ENCODE assay signal across 1 cellular context in the genomic region with DNA sequence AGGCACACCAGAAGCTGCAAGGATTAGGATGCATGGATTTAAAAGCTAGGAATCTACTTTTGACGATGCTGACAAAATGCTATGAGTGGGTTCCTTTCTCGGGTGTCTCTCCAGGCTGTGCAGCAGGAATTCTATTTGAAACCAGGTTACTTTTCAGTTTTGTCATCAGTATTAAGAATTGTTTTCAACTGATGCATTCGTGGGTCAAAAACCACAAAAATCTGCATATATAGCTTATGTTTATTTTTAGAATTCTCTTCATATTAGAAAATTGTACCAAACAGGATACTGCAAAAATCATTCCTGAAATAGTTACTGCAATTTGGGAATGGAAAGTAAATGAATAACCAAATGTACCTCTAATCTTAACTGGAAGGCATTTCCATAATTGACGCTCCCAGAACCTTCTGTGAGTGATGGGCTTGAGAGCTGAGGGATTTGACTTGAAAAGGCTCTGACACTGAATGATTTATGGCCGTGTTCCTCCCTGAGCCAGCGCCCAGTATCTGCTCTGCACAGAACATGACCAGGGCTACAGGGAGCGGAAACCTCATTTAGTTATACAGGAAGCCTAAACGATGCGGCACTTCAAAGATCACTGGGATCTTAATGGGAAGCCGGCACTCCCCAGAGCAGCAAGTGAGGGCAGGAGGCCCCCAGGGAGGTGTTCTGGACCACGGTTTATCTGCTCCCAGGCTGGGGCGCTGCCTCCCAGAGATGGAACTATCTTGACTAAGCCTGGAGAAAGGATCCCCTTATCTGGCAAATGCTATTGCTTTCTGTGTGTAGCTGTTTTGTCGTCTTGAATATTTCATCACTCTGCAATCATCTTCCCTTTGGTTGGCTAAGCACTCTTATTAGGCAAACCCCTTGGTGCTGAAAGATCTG.
TF ChIP-seq lines count a peak whose summit lies in the region.

No MANE protein-coding gene starts in this region.

TF ChIP-seq in K562, 482 proteins besides CTCF, POLR2A, EP300 and RAD21 (continued from another document and continues in another):
- TF ChIP-seq, protein P1, sequence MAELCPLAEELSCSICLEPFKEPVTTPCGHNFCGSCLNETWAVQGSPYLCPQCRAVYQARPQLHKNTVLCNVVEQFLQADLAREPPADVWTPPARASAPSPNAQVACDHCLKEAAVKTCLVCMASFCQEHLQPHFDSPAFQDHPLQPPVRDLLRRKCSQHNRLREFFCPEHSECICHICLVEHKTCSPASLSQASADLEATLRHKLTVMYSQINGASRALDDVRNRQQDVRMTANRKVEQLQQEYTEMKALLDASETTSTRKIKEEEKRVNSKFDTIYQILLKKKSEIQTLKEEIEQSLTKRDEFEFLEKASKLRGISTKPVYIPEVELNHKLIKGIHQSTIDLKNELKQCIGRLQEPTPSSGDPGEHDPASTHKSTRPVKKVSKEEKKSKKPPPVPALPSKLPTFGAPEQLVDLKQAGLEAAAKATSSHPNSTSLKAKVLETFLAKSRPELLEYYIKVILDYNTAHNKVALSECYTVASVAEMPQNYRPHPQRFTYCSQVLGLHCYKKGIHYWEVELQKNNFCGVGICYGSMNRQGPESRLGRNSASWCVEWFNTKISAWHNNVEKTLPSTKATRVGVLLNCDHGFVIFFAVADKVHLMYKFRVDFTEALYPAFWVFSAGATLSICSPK (IDR thresholded peaks at IDR 0.05; ENCODE audit: borderline replicate concordance) = no peak
- TF ChIP-seq HNRNPLL (IDR thresholded peaks at IDR 0.05; ENCODE audit: low read depth, low read length, poor library complexity, severe bottlenecking) (peak; percentile 53), FOXK2 (conservative IDR thresholded peaks at IDR 0.05 in 1 of 2, IDR thresholded peaks at IDR 0.05 in 1 of 2; ENCODE audit: low read depth in 2 of 2) (0 out of 4 replicates have a peak, but pooled peaks of 1 of the 2 experiments have one; percentile 36), ZNF124 (CRISPR knock-in tag; IDR thresholded peaks at IDR 0.05) (no peak), ZNF134 (CRISPR knock-in tag; conservative IDR thresholded peaks at IDR 0.05) (no peak), SMARCC2 (IDR thresholded peaks at IDR 0.05; ENCODE audit: low read depth) (peak; percentile 46; the same call in 1 of the 2 replicates), HMG20B (CRISPR knock-in tag; IDR thresholded peaks at IDR 0.05) (no peak), ILK (tag; IDR thresholded peaks at IDR 0.05; ENCODE audit: borderline replicate concordance, low read depth) (no peak), STAT5B (CRISPR knock-in tag; IDR thresholded peaks at IDR 0.05) (no peak), CBX2 (IDR thresholded peaks at IDR 0.05; ENCODE audit: insufficient read depth, low read length, poor library complexity, severe bottlenecking) (no peak), ZNF253 (CRISPR knock-in tag; conservative IDR thresholded peaks at IDR 0.05) (no peak), HDAC1 (IDR thresholded peaks at IDR 0.05) (peak in 1 of 2 experiments; percentile 65; a peak in 1 of 4 replicates), ELF1 (tag; IDR thresholded peaks at IDR 0.05) (no peak), ZNF717 (CRISPR knock-in tag; IDR thresholded peaks at IDR 0.05) (no peak), YBX1 (IDR thresholded peaks at IDR 0.05) (no peak), MCM2 (IDR thresholded peaks at IDR 0.05; ENCODE audit: low read depth) (no peak), CXXC5 (CRISPR knock-in tag; IDR thresholded peaks at IDR 0.05) (peak; percentile 78), MYBL2 (IDR thresholded peaks at IDR 0.05; ENCODE audit: low read depth) (no peak), MYBL2 (CRISPR knock-in tag; IDR thresholded peaks at IDR 0.05; ENCODE audit: borderline replicate concordance) (no peak), ZC3H11A (IDR thresholded peaks at IDR 0.05; ENCODE audit: low read depth, low read length) (no peak)
- TF ChIP-seq, protein P2, sequence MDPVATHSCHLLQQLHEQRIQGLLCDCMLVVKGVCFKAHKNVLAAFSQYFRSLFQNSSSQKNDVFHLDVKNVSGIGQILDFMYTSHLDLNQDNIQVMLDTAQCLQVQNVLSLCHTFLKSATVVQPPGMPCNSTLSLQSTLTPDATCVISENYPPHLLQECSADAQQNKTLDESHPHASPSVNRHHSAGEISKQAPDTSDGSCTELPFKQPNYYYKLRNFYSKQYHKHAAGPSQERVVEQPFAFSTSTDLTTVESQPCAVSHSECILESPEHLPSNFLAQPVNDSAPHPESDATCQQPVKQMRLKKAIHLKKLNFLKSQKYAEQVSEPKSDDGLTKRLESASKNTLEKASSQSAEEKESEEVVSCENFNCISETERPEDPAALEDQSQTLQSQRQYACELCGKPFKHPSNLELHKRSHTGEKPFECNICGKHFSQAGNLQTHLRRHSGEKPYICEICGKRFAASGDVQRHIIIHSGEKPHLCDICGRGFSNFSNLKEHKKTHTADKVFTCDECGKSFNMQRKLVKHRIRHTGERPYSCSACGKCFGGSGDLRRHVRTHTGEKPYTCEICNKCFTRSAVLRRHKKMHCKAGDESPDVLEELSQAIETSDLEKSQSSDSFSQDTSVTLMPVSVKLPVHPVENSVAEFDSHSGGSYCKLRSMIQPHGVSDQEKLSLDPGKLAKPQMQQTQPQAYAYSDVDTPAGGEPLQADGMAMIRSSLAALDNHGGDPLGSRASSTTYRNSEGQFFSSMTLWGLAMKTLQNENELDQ (CRISPR knock-in tag; IDR thresholded peaks at IDR 0.05; ENCODE audit: borderline replicate concordance) = no peak
- TF ChIP-seq, protein P3, sequence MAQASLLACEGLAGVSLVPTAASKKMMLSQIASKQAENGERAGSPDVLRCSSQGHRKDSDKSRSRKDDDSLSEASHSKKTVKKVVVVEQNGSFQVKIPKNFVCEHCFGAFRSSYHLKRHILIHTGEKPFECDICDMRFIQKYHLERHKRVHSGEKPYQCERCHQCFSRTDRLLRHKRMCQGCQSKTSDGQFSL (CRISPR knock-in tag; IDR thresholded peaks at IDR 0.05) = no peak
- TF ChIP-seq, protein P3 (tag; IDR thresholded peaks at IDR 0.05) = no peak
- TF ChIP-seq, protein P4, sequence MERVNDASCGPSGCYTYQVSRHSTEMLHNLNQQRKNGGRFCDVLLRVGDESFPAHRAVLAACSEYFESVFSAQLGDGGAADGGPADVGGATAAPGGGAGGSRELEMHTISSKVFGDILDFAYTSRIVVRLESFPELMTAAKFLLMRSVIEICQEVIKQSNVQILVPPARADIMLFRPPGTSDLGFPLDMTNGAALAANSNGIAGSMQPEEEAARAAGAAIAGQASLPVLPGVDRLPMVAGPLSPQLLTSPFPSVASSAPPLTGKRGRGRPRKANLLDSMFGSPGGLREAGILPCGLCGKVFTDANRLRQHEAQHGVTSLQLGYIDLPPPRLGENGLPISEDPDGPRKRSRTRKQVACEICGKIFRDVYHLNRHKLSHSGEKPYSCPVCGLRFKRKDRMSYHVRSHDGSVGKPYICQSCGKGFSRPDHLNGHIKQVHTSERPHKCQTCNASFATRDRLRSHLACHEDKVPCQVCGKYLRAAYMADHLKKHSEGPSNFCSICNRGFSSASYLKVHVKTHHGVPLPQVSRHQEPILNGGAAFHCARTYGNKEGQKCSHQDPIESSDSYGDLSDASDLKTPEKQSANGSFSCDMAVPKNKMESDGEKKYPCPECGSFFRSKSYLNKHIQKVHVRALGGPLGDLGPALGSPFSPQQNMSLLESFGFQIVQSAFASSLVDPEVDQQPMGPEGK (CRISPR knock-in tag; IDR thresholded peaks at IDR 0.05; ENCODE audit: borderline replicate concordance) = no peak
- TF ChIP-seq, protein P5, sequence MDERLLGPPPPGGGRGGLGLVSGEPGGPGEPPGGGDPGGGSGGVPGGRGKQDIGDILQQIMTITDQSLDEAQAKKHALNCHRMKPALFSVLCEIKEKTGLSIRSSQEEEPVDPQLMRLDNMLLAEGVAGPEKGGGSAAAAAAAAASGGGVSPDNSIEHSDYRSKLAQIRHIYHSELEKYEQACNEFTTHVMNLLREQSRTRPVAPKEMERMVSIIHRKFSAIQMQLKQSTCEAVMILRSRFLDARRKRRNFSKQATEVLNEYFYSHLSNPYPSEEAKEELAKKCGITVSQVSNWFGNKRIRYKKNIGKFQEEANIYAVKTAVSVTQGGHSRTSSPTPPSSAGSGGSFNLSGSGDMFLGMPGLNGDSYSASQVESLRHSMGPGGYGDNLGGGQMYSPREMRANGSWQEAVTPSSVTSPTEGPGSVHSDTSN (CRISPR knock-in tag; IDR thresholded peaks at IDR 0.05; ENCODE audit: low read depth) = peak; percentile 87
- TF ChIP-seq, protein P5 (tag; conservative IDR thresholded peaks at IDR 0.05; ENCODE audit: low read depth) = peak; percentile 96
- TF ChIP-seq, protein P6, sequence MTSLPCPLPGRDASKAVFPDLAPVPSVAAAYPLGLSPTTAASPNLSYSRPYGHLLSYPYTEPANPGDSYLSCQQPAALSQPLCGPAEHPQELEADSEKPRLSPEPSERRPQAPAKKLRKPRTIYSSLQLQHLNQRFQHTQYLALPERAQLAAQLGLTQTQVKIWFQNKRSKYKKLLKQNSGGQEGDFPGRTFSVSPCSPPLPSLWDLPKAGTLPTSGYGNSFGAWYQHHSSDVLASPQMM (CRISPR knock-in tag; IDR thresholded peaks at IDR 0.05) = no peak
- TF ChIP-seq, protein P7, sequence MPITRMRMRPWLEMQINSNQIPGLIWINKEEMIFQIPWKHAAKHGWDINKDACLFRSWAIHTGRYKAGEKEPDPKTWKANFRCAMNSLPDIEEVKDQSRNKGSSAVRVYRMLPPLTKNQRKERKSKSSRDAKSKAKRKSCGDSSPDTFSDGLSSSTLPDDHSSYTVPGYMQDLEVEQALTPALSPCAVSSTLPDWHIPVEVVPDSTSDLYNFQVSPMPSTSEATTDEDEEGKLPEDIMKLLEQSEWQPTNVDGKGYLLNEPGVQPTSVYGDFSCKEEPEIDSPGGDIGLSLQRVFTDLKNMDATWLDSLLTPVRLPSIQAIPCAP (CRISPR knock-in tag; IDR thresholded peaks at IDR 0.05; ENCODE audit: borderline replicate concordance) = no peak
- TF ChIP-seq, protein P8, sequence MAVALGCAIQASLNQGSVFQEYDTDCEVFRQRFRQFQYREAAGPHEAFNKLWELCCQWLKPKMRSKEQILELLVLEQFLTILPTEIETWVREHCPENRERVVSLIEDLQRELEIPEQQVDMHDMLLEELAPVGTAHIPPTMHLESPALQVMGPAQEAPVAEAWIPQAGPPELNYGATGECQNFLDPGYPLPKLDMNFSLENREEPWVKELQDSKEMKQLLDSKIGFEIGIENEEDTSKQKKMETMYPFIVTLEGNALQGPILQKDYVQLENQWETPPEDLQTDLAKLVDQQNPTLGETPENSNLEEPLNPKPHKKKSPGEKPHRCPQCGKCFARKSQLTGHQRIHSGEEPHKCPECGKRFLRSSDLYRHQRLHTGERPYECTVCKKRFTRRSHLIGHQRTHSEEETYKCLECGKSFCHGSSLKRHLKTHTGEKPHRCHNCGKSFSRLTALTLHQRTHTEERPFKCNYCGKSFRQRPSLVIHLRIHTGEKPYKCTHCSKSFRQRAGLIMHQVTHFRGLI (CRISPR knock-in tag; IDR thresholded peaks at IDR 0.05) = no peak
- TF ChIP-seq, protein P9, sequence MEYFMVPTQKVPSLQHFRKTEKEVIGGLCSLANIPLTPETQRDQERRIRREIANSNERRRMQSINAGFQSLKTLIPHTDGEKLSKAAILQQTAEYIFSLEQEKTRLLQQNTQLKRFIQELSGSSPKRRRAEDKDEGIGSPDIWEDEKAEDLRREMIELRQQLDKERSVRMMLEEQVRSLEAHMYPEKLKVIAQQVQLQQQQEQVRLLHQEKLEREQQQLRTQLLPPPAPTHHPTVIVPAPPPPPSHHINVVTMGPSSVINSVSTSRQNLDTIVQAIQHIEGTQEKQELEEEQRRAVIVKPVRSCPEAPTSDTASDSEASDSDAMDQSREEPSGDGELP (CRISPR knock-in tag; IDR thresholded peaks at IDR 0.05; ENCODE audit: borderline replicate concordance) = peak; percentile 58; the same call in 1 of the 2 replicates
- TF ChIP-seq, protein P10, sequence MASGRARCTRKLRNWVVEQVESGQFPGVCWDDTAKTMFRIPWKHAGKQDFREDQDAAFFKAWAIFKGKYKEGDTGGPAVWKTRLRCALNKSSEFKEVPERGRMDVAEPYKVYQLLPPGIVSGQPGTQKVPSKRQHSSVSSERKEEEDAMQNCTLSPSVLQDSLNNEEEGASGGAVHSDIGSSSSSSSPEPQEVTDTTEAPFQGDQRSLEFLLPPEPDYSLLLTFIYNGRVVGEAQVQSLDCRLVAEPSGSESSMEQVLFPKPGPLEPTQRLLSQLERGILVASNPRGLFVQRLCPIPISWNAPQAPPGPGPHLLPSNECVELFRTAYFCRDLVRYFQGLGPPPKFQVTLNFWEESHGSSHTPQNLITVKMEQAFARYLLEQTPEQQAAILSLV (tag; IDR thresholded peaks at IDR 0.05) = peak; percentile 26; the same call in 1 of the 2 replicates
- TF ChIP-seq, protein P11, sequence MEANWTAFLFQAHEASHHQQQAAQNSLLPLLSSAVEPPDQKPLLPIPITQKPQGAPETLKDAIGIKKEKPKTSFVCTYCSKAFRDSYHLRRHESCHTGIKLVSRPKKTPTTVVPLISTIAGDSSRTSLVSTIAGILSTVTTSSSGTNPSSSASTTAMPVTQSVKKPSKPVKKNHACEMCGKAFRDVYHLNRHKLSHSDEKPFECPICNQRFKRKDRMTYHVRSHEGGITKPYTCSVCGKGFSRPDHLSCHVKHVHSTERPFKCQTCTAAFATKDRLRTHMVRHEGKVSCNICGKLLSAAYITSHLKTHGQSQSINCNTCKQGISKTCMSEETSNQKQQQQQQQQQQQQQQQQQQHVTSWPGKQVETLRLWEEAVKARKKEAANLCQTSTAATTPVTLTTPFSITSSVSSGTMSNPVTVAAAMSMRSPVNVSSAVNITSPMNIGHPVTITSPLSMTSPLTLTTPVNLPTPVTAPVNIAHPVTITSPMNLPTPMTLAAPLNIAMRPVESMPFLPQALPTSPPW (CRISPR knock-in tag; IDR thresholded peaks at IDR 0.05) = peak; percentile 70
- TF ChIP-seq, protein P12, sequence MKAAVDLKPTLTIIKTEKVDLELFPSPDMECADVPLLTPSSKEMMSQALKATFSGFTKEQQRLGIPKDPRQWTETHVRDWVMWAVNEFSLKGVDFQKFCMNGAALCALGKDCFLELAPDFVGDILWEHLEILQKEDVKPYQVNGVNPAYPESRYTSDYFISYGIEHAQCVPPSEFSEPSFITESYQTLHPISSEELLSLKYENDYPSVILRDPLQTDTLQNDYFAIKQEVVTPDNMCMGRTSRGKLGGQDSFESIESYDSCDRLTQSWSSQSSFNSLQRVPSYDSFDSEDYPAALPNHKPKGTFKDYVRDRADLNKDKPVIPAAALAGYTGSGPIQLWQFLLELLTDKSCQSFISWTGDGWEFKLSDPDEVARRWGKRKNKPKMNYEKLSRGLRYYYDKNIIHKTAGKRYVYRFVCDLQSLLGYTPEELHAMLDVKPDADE (conservative IDR thresholded peaks at IDR 0.05; ENCODE audit: control insufficient read depth, low read depth, low read length) = peak; percentile 78; the same call in 1 of the 2 replicates
